14 cellular contexts compared by ENCODE assay signal in genomic region chr1:198443374-198444233, GRCh38.
DNase-seq lines count a peak whose midpoint lies in the region; ATAC-seq and TF ChIP-seq lines count a peak whose summit lies in the region.
"Had no signal": no experiment of that assay in that cellular context is flagged by ENCODE, and none has a peak within 500 bp of the region (broad histone marks: within the 10 kb centered on the region; RNA-seq: fewer than 3 reads in every experiment).

No MANE protein-coding gene starts in this region.

- no peak overlapping the region for H3K27ac Mint-ChIP-seq in progenitor cell of endocrine pancreas
- H3K27ac Mint-ChIP-seq: activated CD4-positive, alpha-beta T cell treated with anti-CD3 and anti-CD28 coated beads, Interleukin-2, amount 10 ng/mL, durations not matched to agents 7 days and 5 days; naive thymus-derived CD8-positive, alpha-beta T cell had no signal

- no peaks in the 10 kb centered on the region for H3K9me3 ChIP-seq in stomach
- no peaks in the 10 kb centered on the region for H3K9me3 ChIP-seq in right cardiac atrium (ENCODE audit: control insufficient read depth, low read length)
- H3K9me3 ChIP-seq: heart left ventricle, Peyer's patch had no signal

- no peaks in the 10 kb centered on the region for H3K4me1 Mint-ChIP-seq in progenitor cell of endocrine pancreas (ENCODE audit: low read depth)

- no peaks in the 10 kb centered on the region for H3K27me3 Mint-ChIP-seq in progenitor cell of endocrine pancreas

- no peaks in the 10 kb centered on the region for H3K9me3 Mint-ChIP-seq in progenitor cell of endocrine pancreas (ENCODE audit: low read depth)
- H3K9me3 Mint-ChIP-seq: activated CD4-positive, alpha-beta T cell treated with anti-CD3 and anti-CD28 coated beads, Interleukin-2, amount 10 ng/mL, durations not matched to agents 7 days and 5 days; naive thymus-derived CD8-positive, alpha-beta T cell had no signal

- H3K27me3 ChIP-seq in stomach (no peaks in the 10 kb centered on the region), right cardiac atrium (ENCODE audit: control insufficient read depth, insufficient read depth) (no peaks in the 10 kb centered on the region)
- H3K27me3 ChIP-seq: heart left ventricle, Peyer's patch had no signal

- TF ChIP-seq CTCF in stomach (IDR thresholded peaks at IDR 0.05) (no peak), progenitor cell of endocrine pancreas (IDR thresholded peaks at IDR 0.05; ENCODE audit: unreplicated experiment) (no peak)

- H3K27ac ChIP-seq in stomach (peak overlapping the region in 1 of 5 donors; percentile 4), right cardiac atrium (ENCODE audit: low read length) (no peak overlapping the region)
- H3K27ac ChIP-seq: Peyer's patch had no signal

- ATAC-seq in HG03196 (IDR thresholded peaks at IDR 0.05; ENCODE audit: unreplicated experiment), result no peak
- ATAC-seq in right cardiac atrium, result no peak
- ATAC-seq: heart left ventricle; naive thymus-derived CD8-positive, alpha-beta T cell had no signal

- H3K36me3 ChIP-seq in stomach, result no peaks in the 10 kb centered on the region
- H3K36me3 ChIP-seq: heart left ventricle, Peyer's patch had no signal

- TF ChIP-seq EP300 in stomach (IDR thresholded peaks at IDR 0.05), result no peak

- DNase-seq in EH (ENCODE audit: low read depth) (peak; percentile 95), NCI-H460 (ENCODE audit: extremely low read depth, low read depth) (peak; percentile 99), dermis blood vessel endothelial cell (peak; percentile 95), non-pigmented ciliary epithelial cell (ENCODE audit: low read depth) (peak; percentile 92), stomach (no peak), right cardiac atrium (no peak), progenitor cell of endocrine pancreas (ENCODE audit: low spot score, unreplicated experiment) (no peak)
- DNase-seq: activated CD4-positive, alpha-beta T cell treated with anti-CD3 and anti-CD28 coated beads, Interleukin-2, amount 10 ng/mL, durations not matched to agents 7 days and 5 days; activated naive CD4-positive, alpha-beta T cell treated with anti-CD3 and anti-CD28 coated beads, Interleukin-2, amount 50 U/mL, for 16 hours; heart left ventricle; naive thymus-derived CD8-positive, alpha-beta T cell; NCI-H1417; Peyer's patch had no signal

- 58 to 70% (median 64%) methylated on average over 5 of the region's 5 CpGs for WGBS in stomach, 5 donors
- 94% methylated on average over 5 of the region's 5 CpGs for WGBS in right cardiac atrium

- H3K4me1 ChIP-seq in stomach, result no peaks in the 10 kb centered on the region
- no peaks in the 10 kb centered on the region for H3K4me1 ChIP-seq in right cardiac atrium (ENCODE audit: control insufficient read depth, insufficient read depth, low read length)
- H3K4me1 ChIP-seq: heart left ventricle, Peyer's patch had no signal

- no peaks in the 10 kb centered on the region for H3K36me3 Mint-ChIP-seq in progenitor cell of endocrine pancreas (ENCODE audit: insufficient read depth)
- H3K36me3 Mint-ChIP-seq: naive thymus-derived CD8-positive, alpha-beta T cell had no signal

- no peak overlapping the region for H3K4me3 Mint-ChIP-seq in progenitor cell of endocrine pancreas (ENCODE audit: low read depth)
- H3K4me3 Mint-ChIP-seq: activated CD4-positive, alpha-beta T cell treated with anti-CD3 and anti-CD28 coated beads, Interleukin-2, amount 10 ng/mL, durations not matched to agents 7 days and 5 days; naive thymus-derived CD8-positive, alpha-beta T cell had no signal

- no peak overlapping the region for H3K4me3 ChIP-seq in stomach
- no peak overlapping the region for H3K4me3 ChIP-seq in right cardiac atrium (ENCODE audit: low read length)
- H3K4me3 ChIP-seq: heart left ventricle, Peyer's patch had no signal

- intact Hi-C loops in stomach (cut with DNase I; ENCODE audit: low total_unique reads) (no loop called here), right cardiac atrium (cut with DNase I) (no loop called here)

- no peak for TF ChIP-seq POLR2A in stomach (IDR thresholded peaks at IDR 0.05)

Comparison
In these comparisons a context has a peak if more than half of its experiments do, and no peak if none do; other contexts are left out.
1. DNase-seq: peak in EH (single experiment), NCI-H460 (single experiment), dermis blood vessel endothelial cell (single experiment) and non-pigmented ciliary epithelial cell (single experiment); none in stomach (single experiment), right cardiac atrium (0 of 3) and progenitor cell of endocrine pancreas (single experiment).